13 cellular contexts compared by ENCODE assay signal in the genomic region with DNA sequence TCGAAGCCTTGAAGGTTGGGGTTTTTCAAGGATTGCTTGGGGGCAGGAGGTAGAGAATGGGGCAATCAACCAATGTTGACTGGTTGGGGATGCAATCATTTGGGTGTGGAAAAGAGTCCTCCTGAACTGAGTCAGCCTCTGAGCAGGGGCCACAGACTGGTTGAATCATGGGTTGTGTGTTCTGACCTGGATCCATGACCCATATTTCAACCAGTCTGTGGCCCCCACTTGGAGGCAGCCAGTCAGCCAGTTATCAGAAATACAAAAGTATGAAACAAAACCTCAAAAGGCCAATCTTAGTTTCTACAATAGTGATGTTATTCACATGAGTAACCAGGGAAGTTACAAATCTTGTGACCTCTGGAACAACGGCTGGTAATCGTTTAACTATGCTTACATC.
DNase-seq lines count a peak whose midpoint lies in the region; ATAC-seq and TF ChIP-seq lines count a peak whose summit lies in the region.
"Had no signal": no experiment of that assay in that cellular context is flagged by ENCODE, and none has a peak within 500 bp of the region (broad histone marks: within the 10 kb centered on the region; RNA-seq: fewer than 3 reads in every experiment).

No MANE protein-coding gene starts in this region.

- ATAC-seq in GM18907 (IDR thresholded peaks at IDR 0.05; ENCODE audit: unreplicated experiment), result peak; percentile 69

- peaks cover 21% of the 10 kb centered on the region for H3K4me1 ChIP-seq in adipocyte (ENCODE audit: control insufficient read depth, insufficient read depth, low read length)
- H3K4me1 ChIP-seq: HAP-1, right atrium auricular region had no signal

- DNase-seq in AG09309 (ENCODE audit: low read depth), result peak; percentile 45
- DNase-seq in adipocyte (ENCODE audit: low read depth), result peak; percentile 8
- peak; percentile 48 for DNase-seq in foreskin melanocyte
- DNase-seq in NOMO-1 (lab: John Stamatoyannopoulos, UW; ENCODE audit: unreplicated experiment in 2 of 2), result no peak
- DNase-seq in NCI-H82 (lab: John Stamatoyannopoulos, UW), result no peak
- no peak for DNase-seq in CD1c-positive myeloid dendritic cell (ENCODE audit: extremely low spot score)
- DNase-seq in OCI-M1 (lab: John Stamatoyannopoulos, UW), result no peak
- DNase-seq: amygdala; CD4-positive, alpha-beta memory T cell; dermis blood vessel endothelial cell had no signal

- H3K4me3 ChIP-seq in AG09309 (ENCODE audit: control insufficient read depth, low read depth, low read length) (no peak overlapping the region), adipocyte (ENCODE audit: low read length) (no peak overlapping the region)
- H3K4me3 ChIP-seq: HAP-1, right atrium auricular region had no signal

- H3K27me3 ChIP-seq in adipocyte (replicated peaks; ENCODE audit: control insufficient read depth, insufficient read depth, low read length), result no peaks in the 10 kb centered on the region
- H3K27me3 ChIP-seq: right atrium auricular region had no signal

- TF ChIP-seq CTCF in AG09309 (IDR thresholded peaks at IDR 0.05; ENCODE audit: control insufficient read depth, insufficient read depth, low read depth, low read length, missing control alignments), result no peak

- H3K9ac ChIP-seq in adipocyte (ENCODE audit: low read length), result no peak overlapping the region

- no peaks in the 10 kb centered on the region for H3K36me3 ChIP-seq in adipocyte (ENCODE audit: control insufficient read depth, insufficient read depth, low read length, severe bottlenecking)
- H3K36me3 ChIP-seq: HAP-1, right atrium auricular region had no signal

- H3K9me3 ChIP-seq in adipocyte (ENCODE audit: control insufficient read depth, low read length), result no peaks in the 10 kb centered on the region
- H3K9me3 ChIP-seq: HAP-1, right atrium auricular region had no signal

Comparison
In these comparisons a context has a peak if more than half of its experiments do, and no peak if none do; other contexts are left out.
1. DNase-seq: peak in AG09309 (single experiment), adipocyte (single experiment) and foreskin melanocyte (single experiment); none in NOMO-1 (0 of 2), NCI-H82 (single experiment), CD1c-positive myeloid dendritic cell (single experiment) and OCI-M1 (single experiment).